ENCODE assay signal across 20 cellular contexts in the genomic region with DNA sequence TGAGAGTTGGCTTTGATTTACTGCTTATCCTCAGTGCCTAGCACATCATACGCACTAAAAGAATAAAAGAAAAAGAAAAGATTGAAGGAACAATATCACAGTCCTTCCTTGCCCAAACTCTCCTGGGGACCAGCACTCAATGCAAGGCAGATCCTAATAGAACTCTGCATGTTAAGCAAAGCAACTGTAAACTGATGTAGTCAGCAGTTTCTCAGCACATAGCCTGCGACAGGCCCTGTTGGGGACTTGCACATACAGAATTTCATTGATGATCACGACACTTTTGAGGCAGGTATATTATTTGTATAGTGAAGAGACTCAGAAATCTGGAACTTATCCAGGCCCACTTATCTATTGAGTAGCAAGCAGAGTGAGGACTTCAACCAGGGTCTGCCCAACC. TPM values are rescaled to one million over a fixed set of nuclear protein-coding genes. Genes with fewer than 3 reads are reported as not detected.
A peak's percentile ranks its signal among the peaks of the same experiment; 100 is the strongest.
DNase-seq lines count a peak whose midpoint lies in the region; ATAC-seq, FAIRE-seq and TF ChIP-seq lines count a peak whose summit lies in the region.
"Had no signal": no experiment of that assay in that cellular context is flagged by ENCODE, and none has a peak within 500 bp of the region (broad histone marks: within the 10 kb centered on the region; RNA-seq: fewer than 3 reads in every experiment).

No MANE protein-coding gene starts in this region.

- peaks cover 21 to 37% of the 10 kb centered on the region in 2 donors for H3K4me1 Mint-ChIP-seq in natural killer cell treated with Interleukin-12 subunit alpha and Interleukin-12 subunit beta and Interleukin-15 and Interleukin-18, amount 100 ng/mL, for 72 hours (ENCODE audit: low read depth in 2 of 2)
- no peaks in the 10 kb centered on the region for H3K4me1 Mint-ChIP-seq in natural killer cell

- H3K36me3 Mint-ChIP-seq in natural killer cell treated with Interleukin-12 subunit alpha and Interleukin-12 subunit beta and Interleukin-15 and Interleukin-18, amount 100 ng/mL, for 72 hours, result peaks cover 24% of the 10 kb centered on the region
- no peaks in the 10 kb centered on the region for H3K36me3 Mint-ChIP-seq in natural killer cell

- no peak for FAIRE-seq in RCC 7860 (lab: Jason Lieb, UNC)

- intact Hi-C loops in natural killer cell (cut with micrococcal nuclease), result no loop called here

- H3K27me3 Mint-ChIP-seq in natural killer cell treated with Interleukin-12 subunit alpha and Interleukin-12 subunit beta and Interleukin-15 and Interleukin-18, amount 100 ng/mL, for 72 hours, result peaks cover 0 to 2% of the 10 kb centered on the region in 2 donors
- H3K27me3 Mint-ChIP-seq in natural killer cell (ENCODE audit: low read depth in 2 of 2), result peaks cover 0 to 4% of the 10 kb centered on the region in 2 donors

- no peak for ATAC-seq in natural killer cell treated with Interleukin-12 subunit alpha and Interleukin-12 subunit beta and Interleukin-15 and Interleukin-18, amount 100 ng/mL, for 72 hours
- no peak for ATAC-seq in natural killer cell
- ATAC-seq in GM19328 (IDR thresholded peaks at IDR 0.05; ENCODE audit: unreplicated experiment), result no peak
- ATAC-seq: HCT116, heart right ventricle, mucosa of descending colon had no signal

- H3K27ac Mint-ChIP-seq in natural killer cell treated with Interleukin-12 subunit alpha and Interleukin-12 subunit beta and Interleukin-15 and Interleukin-18, amount 100 ng/mL, for 72 hours, result peak overlapping the region; percentile 12 to 16
- H3K27ac Mint-ChIP-seq in natural killer cell, result no peak overlapping the region

- no peak for TF ChIP-seq CTCF in natural killer cell (IDR thresholded peaks at IDR 0.05)

- peak; percentile 4 for DNase-seq in DMS153 (lab: John Stamatoyannopoulos, UW)
- no peak for DNase-seq in DMS153 treated with DMSO at 0.1 percent for 48 hours (lab: John Stamatoyannopoulos, UW; ENCODE audit: unreplicated experiment)
- no peak for DNase-seq in natural killer cell treated with Interleukin-12 subunit alpha and Interleukin-12 subunit beta and Interleukin-15 and Interleukin-18, amount 100 ng/mL, for 72 hours (ENCODE audit: low spot score)
- DNase-seq in natural killer cell, result no peak
- DNase-seq in medulla oblongata (ENCODE audit: extremely low spot score), result peak; percentile 2
- DNase-seq in dedifferentiated amniotic fluid mesenchymal stem cell (ENCODE audit: extremely low spot score), result no peak
- DNase-seq in RCC 7860 (ENCODE audit: low spot score), result no peak
- DNase-seq: activated CD4-positive, CD25-positive, alpha-beta regulatory T cell; COR-L47; dermis blood vessel endothelial cell; heart right ventricle; left ventricle myocardium inferior; MG63; mucosa of descending colon; NCI-H1694 treated with DMSO at 0.1 percent for 48 hours; NCI-H2227 treated with DMSO at 0.1 percent for 48 hours; stimulated activated CD4-positive, alpha-beta T cell treated with anti-CD3 and anti-CD28 coated beads, Interleukin-4, amount 100 ng/mL, for 1 hour had no signal

- H3K9me3 Mint-ChIP-seq in natural killer cell treated with Interleukin-12 subunit alpha and Interleukin-12 subunit beta and Interleukin-15 and Interleukin-18, amount 100 ng/mL, for 72 hours, result no peaks in the 10 kb centered on the region
- H3K9me3 Mint-ChIP-seq in natural killer cell, result no peaks in the 10 kb centered on the region

- no peak overlapping the region for H3K4me3 Mint-ChIP-seq in natural killer cell treated with Interleukin-12 subunit alpha and Interleukin-12 subunit beta and Interleukin-15 and Interleukin-18, amount 100 ng/mL, for 72 hours
- no peak overlapping the region for H3K4me3 Mint-ChIP-seq in natural killer cell

RNA-seq across cellular contexts. Expression of a gene that starts 15.4 kb away (rescaled TPM):
- 1 to 10 TPM in 1 of 2 donors, under 1 TPM in 1; 0.43 to 1.2 TPM for total RNA-seq in natural killer cell treated with Interleukin-12 subunit alpha and Interleukin-12 subunit beta and Interleukin-15 and Interleukin-18, amount 100 ng/mL, for 72 hours
- total RNA-seq in natural killer cell, result 1 to 10 TPM in 1 of 3 donors, under 1 TPM in 1, not detected in 1; 0.39 to 1.3 TPM
- total RNA-seq: dermis blood vessel endothelial cell, left ventricle myocardium inferior, pulmonary artery endothelial cell had no signal

Comparison
In these comparisons a context has a peak if more than half of its experiments do, and no peak if none do; other contexts are left out.
1. DNase-seq: peak in DMS153 (single experiment) and medulla oblongata (single experiment); none in DMS153 treated with DMSO at 0.1 percent for 48 hours (single experiment), natural killer cell treated with Interleukin-12 subunit alpha and Interleukin-12 subunit beta and Interleukin-15 and Interleukin-18, amount 100 ng/mL, for 72 hours (single experiment), natural killer cell (single experiment), dedifferentiated amniotic fluid mesenchymal stem cell (single experiment) and RCC 7860 (single experiment).
2. H3K27ac Mint-ChIP-seq: peak in natural killer cell treated with Interleukin-12 subunit alpha and Interleukin-12 subunit beta and Interleukin-15 and Interleukin-18, amount 100 ng/mL, for 72 hours (2 of 2); none in natural killer cell (0 of 2).